ENCODE assay signal across 8 cellular contexts in the genomic region with DNA sequence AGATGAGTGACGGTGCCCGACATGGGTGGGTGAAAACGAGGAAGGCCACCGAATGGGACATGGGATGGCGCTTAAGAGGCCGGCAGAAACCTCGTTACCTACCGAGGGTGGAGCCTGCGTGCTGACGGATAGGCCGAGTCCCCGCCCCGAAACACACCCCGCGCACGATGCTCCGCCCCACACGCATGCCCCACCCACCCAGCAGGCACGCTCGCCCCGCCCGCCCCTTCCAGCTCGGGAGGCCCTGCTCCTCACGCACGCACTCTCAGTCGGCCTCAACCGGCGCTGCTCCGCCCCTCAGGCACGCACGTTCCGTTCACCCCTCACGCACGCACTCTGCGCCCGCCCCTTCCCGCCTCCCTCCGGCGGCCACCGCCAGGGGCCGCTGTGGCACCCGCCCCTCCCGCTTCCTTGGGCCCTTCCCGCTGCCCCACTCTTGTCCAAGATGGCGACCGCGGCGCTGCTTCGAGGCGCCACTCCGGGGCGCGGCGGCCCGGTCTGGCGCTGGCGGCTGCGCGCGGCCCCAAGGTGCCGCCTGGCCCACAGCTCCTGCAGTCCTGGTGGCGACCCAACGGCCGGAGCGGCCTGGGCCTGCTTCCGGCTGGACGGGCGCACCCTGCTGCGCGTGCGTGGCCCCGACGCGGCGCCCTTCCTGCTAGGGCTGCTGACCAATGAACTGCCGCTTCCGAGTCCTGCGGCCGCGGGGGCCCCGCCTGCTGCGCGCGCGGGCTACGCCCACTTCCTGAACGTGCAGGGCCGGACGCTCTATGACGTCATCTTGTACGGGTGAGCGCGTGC. TPM values are rescaled to one million over a fixed set of nuclear protein-coding genes. Genes with fewer than 3 reads are reported as not detected.
DNase-seq lines count a peak whose midpoint lies in the region; ATAC-seq and TF ChIP-seq lines count a peak whose summit lies in the region.

Gene IBA57 (plus strand): TSS at position 433 of the 798 bp plus-strand sequence. CDS start 13 bp downstream, at position 446.

- H3K27ac ChIP-seq in OCI-LY3 (ENCODE audit: low read length) (peak within 1 kb of the TSS; percentile 86), epithelial cell of prostate (peak within 1 kb of the TSS; percentile 98)

- peaks cover 10% of the 10 kb centered on the region for H3K4me1 ChIP-seq in OCI-LY3 (ENCODE audit: low read length)

- H3K4me2 ChIP-seq in OCI-LY3 (ENCODE audit: low read length), result peak within 1 kb of the TSS; percentile 93

- ATAC-seq in GM21526 (IDR thresholded peaks at IDR 0.05; ENCODE audit: low FRiP score, unreplicated experiment), result peak; percentile 82

- H3K9ac ChIP-seq in OCI-LY3 (ENCODE audit: low read length), result peak within 1 kb of the TSS; percentile 81

- peak within 1 kb of the TSS; percentile 85 for H3K4me3 ChIP-seq in OCI-LY3 (ENCODE audit: low read length)

- peak; percentile 92 for DNase-seq in DMS114 treated with DMSO at 0.1 percent for 48 hours (lab: John Stamatoyannopoulos, UW; ENCODE audit: unreplicated experiment)
- DNase-seq in HuH-7.5 (ENCODE audit: low spot score), result peak; percentile 99
- DNase-seq in activated T-cell treated with anti-CD3 and anti-CD28 coated beads for 24 hours (ENCODE audit: low read depth), result peak; percentile 100
- peak; percentile 95 for DNase-seq in epithelial cell of prostate (ENCODE audit: low read depth, low spot score)
- DNase-seq in mucosa of gallbladder (ENCODE audit: low spot score), result peak; percentile 99
- DNase-seq in stimulated activated CD8-positive, alpha-beta memory T cell treated with anti-CD3 and anti-CD28 coated beads, Interleukin-4, amount 100 ng/mL, for 4 hours (ENCODE audit: low read depth in 2 of 2, low spot score in 1 of 2), result peak; percentile 99

- no peaks in the 10 kb centered on the region for H3K36me3 ChIP-seq in OCI-LY3 (replicated peaks; ENCODE audit: low read depth, low read length)

- peaks cover 9% of the 10 kb centered on the region for H3K79me2 ChIP-seq in OCI-LY3 (ENCODE audit: low read length)

- no peaks in the 10 kb centered on the region for H3K27me3 ChIP-seq in OCI-LY3 (ENCODE audit: low read depth, low read length)

- H3K9me3 ChIP-seq in OCI-LY3 (ENCODE audit: insufficient read depth, low read length), result no peaks in the 10 kb centered on the region

- H4K20me1 ChIP-seq in OCI-LY3 (ENCODE audit: insufficient read depth, low read length), result no peaks in the 10 kb centered on the region

- TF ChIP-seq CTCF in OCI-LY3 (IDR thresholded peaks at IDR 0.05; ENCODE audit: low read depth, low read length), result peak; percentile 70

- H2AFZ ChIP-seq in OCI-LY3 (ENCODE audit: low read depth, low read length), result peak within 1 kb of the TSS; percentile 44; the same call in 1 of the 2 replicates

RNA-seq across cellular contexts. Expression of gene IBA57, which starts in this region (rescaled TPM):
- total RNA-seq in mucosa of gallbladder, result 12.8 TPM

Comparison
In these comparisons a context has a peak if more than half of its experiments do, and no peak if none do; other contexts are left out.
1. Peak in every context shown above with its lines: DNase-seq, ATAC-seq, H3K4me3 ChIP-seq and H3K27ac ChIP-seq.